ENCODE assay signal across 33 cellular contexts in genomic region chrX:117628381-117628780, GRCh38.
"Had no signal": no experiment of that assay in that cellular context is flagged by ENCODE, and none has a peak within 500 bp of the region (broad histone marks: within the 10 kb centered on the region; RNA-seq: fewer than 3 reads in every experiment).

No MANE protein-coding gene starts in this region.

- H3K27ac ChIP-seq: adrenal gland, ascending aorta, body of pancreas, brain microvascular endothelial cell, breast epithelium, cardiac muscle cell had no signal

- FAIRE-seq: bronchial epithelial cell had no signal

- ATAC-seq: activated naive CD4-positive, alpha-beta T cell treated with anti-CD3 and anti-CD28 coated beads, Interleukin-2, amount 50 U/mL, for 72 hours; activated naive CD8-positive, alpha-beta T cell treated with anti-CD3 and anti-CD28 coated beads, Interleukin-2, amount 50 U/mL, for 24 hours; activated T-cell treated with anti-CD3 and anti-CD28 coated beads, Interleukin-2, amount 50 U/mL, for 4 hours; activated T-cell treated with anti-CD3 and anti-CD28 coated beads, Interleukin-2, amount 50 U/mL, for 72 hours; activated T-helper 17 cell treated with anti-CD3 and anti-CD28 coated beads, Interleukin-2, amount 50 U/mL, for 72 hours; body of pancreas had no signal

- H3K4me3 ChIP-seq: adrenal gland, ascending aorta, body of pancreas, breast epithelium, cardiac muscle cell had no signal

- H3K27me3 ChIP-seq: ascending aorta, body of pancreas, brain microvascular endothelial cell, breast epithelium, cardiac muscle cell had no signal

- H3K36me3 ChIP-seq: adrenal gland, ascending aorta, brain microvascular endothelial cell, breast epithelium, cardiac muscle cell had no signal

- H3K4me1 ChIP-seq: adrenal gland, ascending aorta, body of pancreas, breast epithelium had no signal

- H3K9me3 ChIP-seq: adrenal gland, ascending aorta, body of pancreas, breast epithelium had no signal

- DNase-seq: activated effector memory CD4-positive, alpha-beta T cell treated with anti-CD3 and anti-CD28 coated beads, Interleukin-2, amount 50 U/mL, for 16 hours; activated effector memory CD4-positive, alpha-beta T cell treated with Interleukin-2 at 50 U/mL for 16 hours; activated gamma-delta T cell; activated gamma-delta T cell treated with Interleukin-2 at 50 U/mL for 16 hours; activated naive CD4-positive, alpha-beta T cell; activated naive CD4-positive, alpha-beta T cell treated with anti-CD3 and anti-CD28 coated beads for 36 hours; activated naive CD4-positive, alpha-beta T cell treated with anti-CD3 and anti-CD28 coated beads, Interleukin-2, amount 10 ng/mL, durations not matched to agents 7 days and 5 days; activated naive CD4-positive, alpha-beta T cell treated with anti-CD3 and anti-CD28 coated beads, Interleukin-2, amount 50 U/mL, for 16 hours; activated naive CD4-positive, alpha-beta T cell treated with Interleukin-2 at 50 U/mL for 16 hours; activated naive CD8-positive, alpha-beta T cell treated with anti-CD3 and anti-CD28 coated beads for 36 hours; activated naive CD8-positive, alpha-beta T cell treated with anti-CD3 and anti-CD28 coated beads, Interleukin-2, amount 10 ng/mL, durations not matched to agents 7 days and 5 days; activated naive CD8-positive, alpha-beta T cell treated with anti-CD3 and anti-CD28 coated beads, Interleukin-2, amount 50 U/mL, for 24 hours; activated T-cell treated with anti-CD3 and anti-CD28 coated beads, Interleukin-2, amount 50 U/mL, for 1 hour; activated T-cell treated with anti-CD3 and anti-CD28 coated beads, Interleukin-2, amount 50 U/mL, for 24 hours; activated T-cell treated with anti-CD3 and anti-CD28 coated beads, Interleukin-2, amount 50 U/mL, for 4 hours; activated T-cell treated with anti-CD3 and anti-CD28 coated beads, Interleukin-2, amount 50 U/mL, for 48 hours; activated T-cell treated with anti-CD3 and anti-CD28 coated beads, Interleukin-2, amount 50 U/mL, for 72 hours; adrenal gland; amniotic stem cell; amygdala; anterior cingulate cortex; aorta; body of pancreas; brain microvascular endothelial cell; caudate nucleus; central memory CD4-positive, alpha-beta T cell; cerebellar nuclear complex had no signal
